Comparison of ENCODE assay signal across 9 cellular contexts in genomic region chr17:76498886-76499667, GRCh38. TPM values are rescaled to one million over a fixed set of nuclear protein-coding genes. Genes with fewer than 3 reads are reported as not detected.
DNase-seq lines count a peak whose midpoint lies in the region; ATAC-seq, FAIRE-seq and TF ChIP-seq lines count a peak whose summit lies in the region.
"Had no signal": no experiment of that assay in that cellular context is flagged by ENCODE, and none has a peak within 500 bp of the region (broad histone marks: within the 10 kb centered on the region; RNA-seq: fewer than 3 reads in every experiment).

No MANE protein-coding gene starts in this region.

- no peaks in the 10 kb centered on the region for H3K27me3 ChIP-seq in PC-3 (ENCODE audit: low read length)
- H3K27me3 ChIP-seq in endothelial cell of umbilical vein (ENCODE audit: control insufficient read depth in 2 of 2, insufficient read depth in 2 of 2, low read length in 2 of 2) = no peaks in the 10 kb centered on the region
- H3K27me3 ChIP-seq in psoas muscle (ENCODE audit: insufficient read depth in 3 of 3, low read length in 2 of 3) = no peaks in the 10 kb centered on the region

- FAIRE-seq in endothelial cell of umbilical vein (lab: Jason Lieb, UNC) = no peak

- H3K9me3 ChIP-seq in PC-3 (ENCODE audit: low read length) (no peaks in the 10 kb centered on the region), endothelial cell of umbilical vein (replicated peaks; ENCODE audit: control insufficient read depth, insufficient read depth, low read length) (no peaks in the 10 kb centered on the region), psoas muscle (no peaks in the 10 kb centered on the region)

- H3K9ac ChIP-seq in PC-3 (ENCODE audit: low read length) (peak overlapping the region; percentile 31), endothelial cell of umbilical vein (replicated peaks; ENCODE audit: extremely low read depth, insufficient read depth, low read length) (peak overlapping the region; percentile 72)

- H3K4me3 ChIP-seq in GM12865 (ENCODE audit: low read depth, low read length) (peak overlapping the region; percentile 72), PC-3 (ENCODE audit: low read length) (peak overlapping the region; percentile 98), endothelial cell of umbilical vein (replicated peaks in 1 of 3; ENCODE audit: insufficient read depth in 1 of 3, low read depth in 1 of 3, low read length in 3 of 3) (no peak overlapping the region), psoas muscle (peak overlapping the region; percentile 85)

- 42 to 54% (median 45%) methylated on average over 9 of the region's 9 CpGs for WGBS in psoas muscle, 3 donors

- H3K36me3 ChIP-seq in PC-3 (ENCODE audit: low read depth, low read length) = no peaks in the 10 kb centered on the region
- no peaks in the 10 kb centered on the region for H3K36me3 ChIP-seq in endothelial cell of umbilical vein (ENCODE audit: control insufficient read depth in 2 of 2, extremely low read depth in 1 of 2, insufficient read depth in 2 of 2, low read length in 2 of 2)
- H3K36me3 ChIP-seq in psoas muscle (ENCODE audit: insufficient read depth in 1 of 2, low read depth in 1 of 2) = no peaks in the 10 kb centered on the region

- TF ChIP-seq POLR2A in endothelial cell of umbilical vein (IDR thresholded peaks at IDR 0.05; ENCODE audit: low read depth, low read length) = no peak

- intact Hi-C loops in PC-3 (cut with micrococcal nuclease) (no loop called here), endothelial cell of umbilical vein (cut with micrococcal nuclease) (loop anchor here (1.0 kb wide), 1 partner anchor 14 kb away; no protein-coding TSS in a partner anchor), psoas muscle (cut with DNase I) (no loop called here)

- no peaks in the 10 kb centered on the region for H3K9me1 ChIP-seq in endothelial cell of umbilical vein (replicated peaks; ENCODE audit: control insufficient read depth, extremely low read depth, insufficient read depth, low read length)

- H3K27ac ChIP-seq in PC-3 (ENCODE audit: low read length) (peak overlapping the region; percentile 62), endothelial cell of umbilical vein (ENCODE audit: insufficient read depth, low read depth, low read length) (peak overlapping the region; percentile 93), psoas muscle (peak overlapping the region; percentile 94)

- dilution Hi-C loops in endothelial cell of umbilical vein (cut with MboI; ENCODE audit: extremely low pct_ligation_motif_present, low sequenced_read_pairs) = no loop called here

- POLR2A ChIA-PET in PC-3 (lab: Charles Lee; ENCODE audit: unreplicated experiment) (no interaction called here), endothelial cell of umbilical vein (lab: Charles Lee) (interaction anchor here (0.5 kb wide), 1 partner anchor 812 kb away, joined by 3 read pairs; no protein-coding TSS in a partner anchor)

- DNase-seq in GM12865 (ENCODE audit: low read depth) (peak; percentile 89), PC-3 (peak; percentile 80), endothelial cell of umbilical vein (ENCODE audit: low read depth, low spot score) (no peak), psoas muscle (no peak), NCI-H1092 treated with DMSO at 0.1 percent for 48 hours (lab: John Stamatoyannopoulos, UW) (no peak), COLO829 (ENCODE audit: low spot score) (no peak), NCI-H1417 (lab: John Stamatoyannopoulos, UW) (no peak), nucleus accumbens (lab: John Stamatoyannopoulos, UW) (no peak)
- DNase-seq: NCI-H345 had no signal

- TF ChIP-seq CTCF in GM12865 (IDR thresholded peaks at IDR 0.05; ENCODE audit: insufficient read depth, low read depth, low read length, missing control alignments) (no peak), PC-3 (conservative IDR thresholded peaks at IDR 0.05; ENCODE audit: low read depth, low read length) (no peak), endothelial cell of umbilical vein (IDR thresholded peaks at IDR 0.05; ENCODE audit: extremely low read depth in 1 of 2, insufficient read depth in 1 of 2, low read depth in 1 of 2, low read length in 2 of 2) (no peak), psoas muscle (IDR thresholded peaks at IDR 0.05) (no peak)

- BruUV-seq in PC-3 (replicated peaks; lab: Mats Ljungman, UMichigan) (no TSS peak), endothelial cell of umbilical vein (replicated peaks; lab: Mats Ljungman, UMichigan) (no TSS peak)

- H3K79me2 ChIP-seq in PC-3 (ENCODE audit: low read length) = peaks cover 51% of the 10 kb centered on the region
- H3K79me2 ChIP-seq in endothelial cell of umbilical vein (ENCODE audit: control insufficient read depth, insufficient read depth, low read length) = peaks cover 19% of the 10 kb centered on the region

- H4K20me1 ChIP-seq in PC-3 (ENCODE audit: low read length) = peaks cover 7% of the 10 kb centered on the region; the same call in 1 of the 2 replicates
- H4K20me1 ChIP-seq in endothelial cell of umbilical vein (replicated peaks; ENCODE audit: control insufficient read depth, extremely low read depth, insufficient read depth, low read length) = no peaks in the 10 kb centered on the region

- H3K4me1 ChIP-seq in PC-3 (ENCODE audit: insufficient read depth, low read length) = peaks cover 33% of the 10 kb centered on the region
- peaks cover 36% of the 10 kb centered on the region for H3K4me1 ChIP-seq in endothelial cell of umbilical vein (ENCODE audit: control insufficient read depth, extremely low read depth, insufficient read depth, low read length)
- peaks cover 41% of the 10 kb centered on the region for H3K4me1 ChIP-seq in psoas muscle

- H3K4me2 ChIP-seq in PC-3 (ENCODE audit: low read length) = peak overlapping the region; percentile 83
- peak overlapping the region; percentile 68 for H3K4me2 ChIP-seq in endothelial cell of umbilical vein (ENCODE audit: insufficient read depth, low read length)

- no peaks in the 10 kb centered on the region for H3K9me2 ChIP-seq in PC-3 (replicated peaks; ENCODE audit: low read length)

- CTCF ChIA-PET in PC-3 (lab: Charles Lee) (interaction anchor here (0.5 kb wide), 1 partner anchor 68 kb away, joined by 5 read pairs; no protein-coding TSS in a partner anchor), endothelial cell of umbilical vein (lab: Charles Lee) (interaction anchor here (0.6 to 3.0 kb wide), 11 partner anchors 8 to 101 kb away, joined by 3 to 20 read pairs (median 3); partner anchors contain the start of gene AANAT)

- no peaks in the 10 kb centered on the region for H3F3A ChIP-seq in PC-3 (ENCODE audit: low read length, unreplicated experiment)

- H2AFZ ChIP-seq in PC-3 (ENCODE audit: low read length) (no peak overlapping the region), endothelial cell of umbilical vein (ENCODE audit: low read depth, low read length) (no peak overlapping the region)

- ATAC-seq in PC-3 (peak; percentile 6), psoas muscle (peak in 1 of 4 donors; percentile 33)

RNA-seq across cellular contexts. Expression of gene RHBDF2, which starts 2.1 kb away (rescaled TPM):
- 52.3 and 74.8 TPM in 2 replicates for total RNA-seq in PC-3 (2014; rRNA removed)
- total RNA-seq in endothelial cell of umbilical vein = 38.5 and 42.6 TPM in 2 replicates
- polyA plus RNA-seq in endothelial cell of umbilical vein = 25.5 and 35.0 TPM in 2 replicates
- 14.3 and 17.0 TPM in 2 replicates for polyA plus RNA-seq in endothelial cell of umbilical vein (2011; cell fraction: cytosol; rRNA removed)
- polyA plus RNA-seq in endothelial cell of umbilical vein (2011; cell fraction: nucleus; rRNA removed) = 34.9 and 50.9 TPM in 2 replicates
- 28.8 and 49.4 TPM in 2 replicates for polyA plus RNA-seq in endothelial cell of umbilical vein (2012)
- polyA minus RNA-seq in endothelial cell of umbilical vein = 18.1 and 20.4 TPM in 2 replicates
- polyA minus RNA-seq in endothelial cell of umbilical vein (2011; cell fraction: cytosol; rRNA and poly(A)+ RNA removed) = 4.5 TPM
- 16.7 and 35.6 TPM in 2 replicates for polyA minus RNA-seq in endothelial cell of umbilical vein (2011; cell fraction: nucleus; rRNA and poly(A)+ RNA removed)
- total RNA-seq in psoas muscle = 10 to 100 TPM in 3 of 4 donors, 1 to 10 TPM in 1; 6.6 to 23.1 (median 12.4) TPM
- 10 to 100 TPM; 11.2 to 14.7 (median 13.9) TPM for polyA plus RNA-seq in psoas muscle

RNA-seq across cellular contexts. Expression of gene AANAT, which starts 31.7 kb away (rescaled TPM):
- total RNA-seq in PC-3 (2014; rRNA removed) (not detected in 2 replicates), endothelial cell of umbilical vein (not detected in 2 replicates), psoas muscle (not detected)
- polyA plus RNA-seq in endothelial cell of umbilical vein (not detected in 2 replicates), psoas muscle (under 1 TPM in 2 of 3 donors, not detected in 1; 0.09 to 0.13 TPM)
- polyA plus RNA-seq in endothelial cell of umbilical vein (2011; cell fraction: cytosol; rRNA removed) = 0.10 TPM in 1 of 2 replicates, not detected in the other
- polyA plus RNA-seq in endothelial cell of umbilical vein (2011; cell fraction: nucleus; rRNA removed) = not detected in 2 replicates
- not detected in 2 replicates for polyA plus RNA-seq in endothelial cell of umbilical vein (2012)
- polyA minus RNA-seq in endothelial cell of umbilical vein = not detected in 2 replicates
- polyA minus RNA-seq in endothelial cell of umbilical vein (2011; cell fraction: cytosol; rRNA and poly(A)+ RNA removed) = not detected
- not detected in 2 replicates for polyA minus RNA-seq in endothelial cell of umbilical vein (2011; cell fraction: nucleus; rRNA and poly(A)+ RNA removed)

RNA-seq across cellular contexts. Expression of gene CYGB, which starts 38.4 kb away (rescaled TPM):
- total RNA-seq in PC-3 (2014; rRNA removed) (0.40 and 0.62 TPM in 2 replicates), endothelial cell of umbilical vein (0.42 and 0.91 TPM in 2 replicates), psoas muscle (10 to 100 TPM in 3 of 4 donors, 1 to 10 TPM in 1; 9.5 to 14.6 (median 11.9) TPM)
- polyA plus RNA-seq in endothelial cell of umbilical vein (0.22 and 0.51 TPM in 2 replicates), psoas muscle (10 to 100 TPM in 1 of 3 donors, 1 to 10 TPM in 2; 6.4 to 12.6 (median 8.1) TPM)
- 0.26 and 0.31 TPM in 2 replicates for polyA plus RNA-seq in endothelial cell of umbilical vein (2011; cell fraction: cytosol; rRNA removed)
- 0.13 TPM in 1 of 2 replicates, not detected in the other for polyA plus RNA-seq in endothelial cell of umbilical vein (2011; cell fraction: nucleus; rRNA removed)
- 0.23 and 1.4 TPM in 2 replicates for polyA plus RNA-seq in endothelial cell of umbilical vein (2012)
- polyA minus RNA-seq in endothelial cell of umbilical vein = 0.08 and 0.36 TPM in 2 replicates
- not detected for polyA minus RNA-seq in endothelial cell of umbilical vein (2011; cell fraction: cytosol; rRNA and poly(A)+ RNA removed)
- polyA minus RNA-seq in endothelial cell of umbilical vein (2011; cell fraction: nucleus; rRNA and poly(A)+ RNA removed) = not detected in 2 replicates

RNA-seq across cellular contexts. Expression of gene PRCD, which starts 40.8 kb away (rescaled TPM):
- 0.86 and 2.5 TPM in 2 replicates for total RNA-seq in PC-3 (2014; rRNA removed)
- not detected in 2 replicates for total RNA-seq in endothelial cell of umbilical vein
- polyA plus RNA-seq in endothelial cell of umbilical vein = not detected in 2 replicates
- not detected in 2 replicates for polyA plus RNA-seq in endothelial cell of umbilical vein (2011; cell fraction: cytosol; rRNA removed)
- polyA plus RNA-seq in endothelial cell of umbilical vein (2011; cell fraction: nucleus; rRNA removed) = 0.12 and 0.34 TPM in 2 replicates
- polyA plus RNA-seq in endothelial cell of umbilical vein (2012) = 0.26 TPM in 1 of 2 replicates, not detected in the other
- polyA minus RNA-seq in endothelial cell of umbilical vein = not detected in 2 replicates
- not detected for polyA minus RNA-seq in endothelial cell of umbilical vein (2011; cell fraction: cytosol; rRNA and poly(A)+ RNA removed)
- polyA minus RNA-seq in endothelial cell of umbilical vein (2011; cell fraction: nucleus; rRNA and poly(A)+ RNA removed) = not detected in 2 replicates
- 1 to 10 TPM in 2 of 4 donors, under 1 TPM in 2; 0.18 to 1.7 (median 1.0) TPM for total RNA-seq in psoas muscle
- 1 to 10 TPM; 1.2 to 1.6 (median 1.3) TPM for polyA plus RNA-seq in psoas muscle

RNA-seq across cellular contexts. Expression of gene UBE2O, which starts 46.1 kb away (rescaled TPM):
- total RNA-seq in PC-3 (2014; rRNA removed) (64.7 and 77.3 TPM in 2 replicates), endothelial cell of umbilical vein (32.8 and 34.1 TPM in 2 replicates), psoas muscle (10 to 100 TPM; 37.3 to 45.5 (median 39.7) TPM)
- polyA plus RNA-seq in endothelial cell of umbilical vein (12.1 and 13.9 TPM in 2 replicates), psoas muscle (10 to 100 TPM; 11.6 to 23.9 (median 12.3) TPM)
- polyA plus RNA-seq in endothelial cell of umbilical vein (2011; cell fraction: cytosol; rRNA removed) = 13.2 TPM in 2 replicates
- 36.1 and 37.2 TPM in 2 replicates for polyA plus RNA-seq in endothelial cell of umbilical vein (2011; cell fraction: nucleus; rRNA removed)
- 19.0 and 24.0 TPM in 2 replicates for polyA plus RNA-seq in endothelial cell of umbilical vein (2012)
- polyA minus RNA-seq in endothelial cell of umbilical vein = 82.5 and 92.5 TPM in 2 replicates
- 17.1 TPM for polyA minus RNA-seq in endothelial cell of umbilical vein (2011; cell fraction: cytosol; rRNA and poly(A)+ RNA removed)
- polyA minus RNA-seq in endothelial cell of umbilical vein (2011; cell fraction: nucleus; rRNA and poly(A)+ RNA removed) = 18.1 and 19.6 TPM in 2 replicates

Comparison
In these comparisons a context has a peak if more than half of its experiments do, and no peak if none do; other contexts are left out.
1. DNase-seq: peak in GM12865 (single experiment) and PC-3 (single experiment); none in endothelial cell of umbilical vein (single experiment), psoas muscle (0 of 2), NCI-H1092 treated with DMSO at 0.1 percent for 48 hours (single experiment), COLO829 (single experiment), NCI-H1417 (0 of 3) and nucleus accumbens (0 of 56).
2. H3K4me3 ChIP-seq: peak in GM12865 (single experiment), PC-3 (single experiment) and psoas muscle (single experiment); none in endothelial cell of umbilical vein (0 of 3).
3. Peak in every context shown above with its lines, with median percentiles within 50 percentile points of each other: H3K27ac ChIP-seq.